9 cellular contexts compared by ENCODE assay signal in the genomic region with DNA sequence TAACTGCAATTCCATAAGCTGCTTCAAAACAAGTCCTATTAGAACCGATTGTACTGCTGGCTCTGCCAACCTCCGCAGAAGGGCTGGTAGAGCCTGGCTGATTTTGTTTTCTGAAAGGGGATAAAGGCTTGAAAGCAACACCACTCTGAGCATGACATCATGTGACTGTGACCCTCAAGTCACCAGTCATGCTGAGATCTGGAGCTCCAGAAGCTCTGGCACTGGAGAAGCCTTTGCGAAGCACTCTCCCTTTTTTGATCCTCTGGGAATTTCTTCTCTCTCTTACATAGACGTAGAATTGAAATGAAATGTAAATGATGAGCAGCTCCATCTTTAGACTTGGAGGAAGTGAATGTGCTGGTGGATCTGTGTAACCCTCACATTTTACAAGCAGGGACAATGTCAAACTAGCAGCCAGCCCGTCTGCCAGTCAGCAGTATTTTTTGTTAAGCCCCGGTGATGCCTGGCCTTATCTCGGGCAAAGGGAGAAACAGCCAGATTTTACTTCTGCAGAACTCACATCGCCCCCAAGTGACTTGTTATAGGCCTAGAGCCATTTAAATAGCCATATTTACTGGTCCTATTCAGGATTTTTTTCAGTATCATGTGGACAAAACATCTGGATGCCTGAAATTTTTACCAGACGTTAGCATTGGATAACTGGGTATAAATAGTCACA.
DNase-seq lines count a peak whose midpoint lies in the region; ATAC-seq and TF ChIP-seq lines count a peak whose summit lies in the region.
"Had no signal": no experiment of that assay in that cellular context is flagged by ENCODE, and none has a peak within 500 bp of the region (broad histone marks: within the 10 kb centered on the region; RNA-seq: fewer than 3 reads in every experiment).

No MANE protein-coding gene starts in this region.

- no peaks in the 10 kb centered on the region for H3K9me3 ChIP-seq in AG04450 (ENCODE audit: control insufficient read depth, insufficient read depth, low read length)

- peaks cover 0 to 5% (median 0%) of the 10 kb centered on the region in 9 donors for H3K9me3 Mint-ChIP-seq in naive thymus-derived CD8-positive, alpha-beta T cell

- H3K27ac ChIP-seq in AG04450 (ENCODE audit: low read depth, low read length) (no peak overlapping the region), dorsolateral prefrontal cortex (peak overlapping the region; percentile 70 to 98 (median 92))

- intact Hi-C loops in dorsolateral prefrontal cortex (cut with DNase I) = loop anchor here (2.0 to 5.0 kb wide), 5 partner anchors 99 to 249 kb away; no protein-coding TSS in a partner anchor

- CTCF ChIA-PET in AG04450 (lab: Charles Lee) = interaction anchor here (0.6 to 1.8 kb wide), 7 partner anchors 8 to 251 kb away, joined by 3 to 10 read pairs (median 3); no protein-coding TSS in a partner anchor

- no peak overlapping the region for H3K4me3 Mint-ChIP-seq in naive thymus-derived CD8-positive, alpha-beta T cell

- no peak overlapping the region for H3K4me3 ChIP-seq in AG04450 (ENCODE audit: low read depth, low read length)
- peak overlapping the region in 46 of 59 donors; percentile 0 to 57 (median 25) for H3K4me3 ChIP-seq in dorsolateral prefrontal cortex

- POLR2A ChIA-PET in AG04450 (lab: Yijun Ruan, JAX) = no interaction called here
- POLR2A ChIA-PET in naive thymus-derived CD8-positive, alpha-beta T cell (lab: Charles Lee) = no interaction called here

- no peaks in the 10 kb centered on the region for H3K4me1 Mint-ChIP-seq in naive thymus-derived CD8-positive, alpha-beta T cell

- TF ChIP-seq CTCF in AG04450 (IDR thresholded peaks at IDR 0.05; ENCODE audit: low read depth, low read length) = peak; percentile 22; the same call in 1 of the 2 replicates
- peak in 53 of 56 donors; percentile 8 to 74 (median 50) for TF ChIP-seq CTCF in dorsolateral prefrontal cortex (IDR thresholded peaks at IDR 0.05 in 54 of 56, conservative IDR thresholded peaks at IDR 0.05 in 2 of 56; ENCODE audit: low read depth in 1 of 56, partially characterized antibody in 56 of 56)

- DNase-seq in AG04450 (ENCODE audit: low read depth, low spot score) = no peak
- peak; percentile 27 for DNase-seq in M059J (ENCODE audit: low read depth)
- DNase-seq in dorsolateral prefrontal cortex = peak; percentile 6 to 71 (median 49)
- peak; percentile 19 for DNase-seq in left kidney (ENCODE audit: low read depth, low spot score)
- DNase-seq in naive thymus-derived CD8-positive, alpha-beta T cell = no peak
- no peak for DNase-seq in DMS79 treated with DMSO at 0.1 percent for 48 hours (lab: John Stamatoyannopoulos, UW)
- DNase-seq in NOMO-1 treated with DMSO at 0.1 percent for 48 hours (lab: John Stamatoyannopoulos, UW; ENCODE audit: unreplicated experiment) = no peak
- DNase-seq in UCSD-AML1 (lab: John Stamatoyannopoulos, UW; ENCODE audit: unreplicated experiment) = no peak
- DNase-seq: activated naive CD4-positive, alpha-beta T cell treated with anti-CD3 and anti-CD28 coated beads, Interleukin-2, amount 50 U/mL, for 16 hours had no signal

- H3K27me3 ChIP-seq in AG04450 (ENCODE audit: control insufficient read depth, insufficient read depth, low read length) = no peaks in the 10 kb centered on the region
- H3K27me3 ChIP-seq in dorsolateral prefrontal cortex = no peaks in the 10 kb centered on the region

- ATAC-seq in naive thymus-derived CD8-positive, alpha-beta T cell = no peak

- H3K27ac Mint-ChIP-seq in naive thymus-derived CD8-positive, alpha-beta T cell = no peak overlapping the region

- H3K36me3 Mint-ChIP-seq in naive thymus-derived CD8-positive, alpha-beta T cell = peaks cover 1 to 5% (median 2%) of the 10 kb centered on the region in 3 donors

- peaks cover 0 to 4% (median 0%) of the 10 kb centered on the region in 5 donors for H3K27me3 Mint-ChIP-seq in naive thymus-derived CD8-positive, alpha-beta T cell

Comparison
In these comparisons a context has a peak if more than half of its experiments do, and no peak if none do; other contexts are left out.
1. DNase-seq: peak in M059J (single experiment), dorsolateral prefrontal cortex (10 of 10) and left kidney (single experiment); none in AG04450 (single experiment), naive thymus-derived CD8-positive, alpha-beta T cell (0 of 10), DMS79 treated with DMSO at 0.1 percent for 48 hours (single experiment), NOMO-1 treated with DMSO at 0.1 percent for 48 hours (single experiment) and UCSD-AML1 (single experiment).